ENCODE assay signal across 8 cellular contexts in the genomic region with DNA sequence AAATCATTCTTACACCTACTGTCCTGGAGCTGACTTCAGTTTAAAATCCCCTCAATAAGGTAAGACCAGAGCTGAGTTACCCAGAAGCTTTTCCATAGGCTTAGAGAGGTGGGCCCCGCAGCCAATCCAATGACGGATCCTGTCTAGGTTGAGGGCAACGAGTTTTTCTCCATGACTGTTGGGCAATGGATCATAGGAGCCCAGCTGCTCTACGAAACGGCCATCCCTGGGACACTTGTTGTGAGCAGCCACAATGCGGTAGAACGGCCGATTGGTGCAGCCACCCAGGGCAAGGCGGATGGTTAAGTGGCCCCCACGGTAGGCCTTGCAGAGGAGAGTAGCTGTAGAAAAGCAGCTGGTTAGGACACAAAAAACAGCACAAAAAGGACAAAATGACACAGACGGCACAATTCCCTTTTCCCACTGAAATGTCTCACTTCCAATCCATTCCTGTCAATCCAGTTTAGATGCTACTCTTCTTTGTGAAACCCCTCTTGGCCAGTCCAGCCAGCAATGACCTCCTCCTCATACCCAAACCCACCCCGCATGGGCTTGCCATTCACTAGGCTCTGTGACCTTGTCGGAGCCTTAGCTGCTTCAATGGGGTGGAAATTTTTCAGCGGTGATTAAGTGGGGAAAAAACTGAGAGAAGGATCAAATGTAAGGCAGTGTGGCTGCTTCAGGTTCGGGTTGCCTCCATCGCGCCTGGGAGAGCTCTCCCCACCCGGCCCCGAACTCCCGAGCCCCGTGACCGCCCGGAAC. TPM values are rescaled to one million over a fixed set of nuclear protein-coding genes. Genes with fewer than 3 reads are reported as not detected.
DNase-seq lines count a peak whose midpoint lies in the region; ATAC-seq, FAIRE-seq and TF ChIP-seq lines count a peak whose summit lies in the region.

No MANE protein-coding gene starts in this region.

- H3K4me1 ChIP-seq in Peyer's patch: peaks cover 0 to 30% (median 10%) of the 10 kb centered on the region in 4 donors
- peaks cover 15% of the 10 kb centered on the region for H3K4me1 ChIP-seq in mucosa of stomach (ENCODE audit: control insufficient read depth, insufficient read depth, low read length)

- intact Hi-C loops in CD4-positive, alpha-beta T cell (cut with DNase I, micrococcal nuclease): loop anchor here (2.0 to 10.0 kb wide), 9 partner anchors 105 to 560 kb away; a partner anchor contains a TSS

- peak overlapping the region; percentile 96 for H3K4me3 Mint-ChIP-seq in CD4-positive, alpha-beta T cell

- peak overlapping the region; percentile 67 to 79 (median 68) for H3K4me3 ChIP-seq in Peyer's patch
- H3K4me3 ChIP-seq in mucosa of stomach (ENCODE audit: low read length): peak overlapping the region; percentile 88

- TF ChIP-seq POLR2A in Peyer's patch (IDR thresholded peaks at IDR 0.05): no peak

- H3K27me3 Mint-ChIP-seq in CD4-positive, alpha-beta T cell: no peaks in the 10 kb centered on the region

- POLR2A ChIA-PET in CD4-positive, alpha-beta T cell (lab: Charles Lee): interaction anchor here (1.1 to 3.2 kb wide), 6 partner anchors 27 to 374 kb away, joined by 3 to 19 read pairs (median 10); a partner anchor contains a TSS

- H3K9ac ChIP-seq in mucosa of stomach (ENCODE audit: low read length): peak overlapping the region; percentile 94

- peaks cover 48% of the 10 kb centered on the region for H3K4me1 Mint-ChIP-seq in CD4-positive, alpha-beta T cell (ENCODE audit: low read depth)

- ATAC-seq in CD4-positive, alpha-beta T cell (ENCODE audit: poor library complexity): no peak
- ATAC-seq in GM21723 (IDR thresholded peaks at IDR 0.05; ENCODE audit: unreplicated experiment): peak; percentile 42
- no peak for ATAC-seq in HG03280 (IDR thresholded peaks at IDR 0.05; ENCODE audit: unreplicated experiment)

- H3K9me3 ChIP-seq in CD4-positive, alpha-beta T cell (ENCODE audit: control insufficient read depth, low read length): no peaks in the 10 kb centered on the region
- no peaks in the 10 kb centered on the region for H3K9me3 ChIP-seq in Peyer's patch
- H3K9me3 ChIP-seq in mucosa of stomach (ENCODE audit: control insufficient read depth, low read length): no peaks in the 10 kb centered on the region

- no peaks in the 10 kb centered on the region for H3K9me3 Mint-ChIP-seq in CD4-positive, alpha-beta T cell

- peaks cover 55% of the 10 kb centered on the region for H3K36me3 Mint-ChIP-seq in CD4-positive, alpha-beta T cell (ENCODE audit: low read depth)

- no peak for DNase-seq in CD4-positive, alpha-beta T cell
- DNase-seq in Peyer's patch: no peak
- peak; percentile 49 for DNase-seq in ecto neural progenitor cell (ENCODE audit: low spot score)
- DNase-seq in NCI-H1048 (lab: John Stamatoyannopoulos, UW): no peak
- no peak for DNase-seq in RCC 7860 (ENCODE audit: low spot score)

- CTCF ChIA-PET in CD4-positive, alpha-beta T cell (lab: Charles Lee): interaction anchor here (0.8 kb wide), 1 partner anchor 155 kb away, joined by 3 read pairs; a partner anchor contains a TSS

- H3K27ac ChIP-seq in CD4-positive, alpha-beta T cell (ENCODE audit: low read depth, low read length): peak overlapping the region; percentile 78
- peak overlapping the region; percentile 84 to 92 (median 88) for H3K27ac ChIP-seq in Peyer's patch

- TF ChIP-seq CTCF in CD4-positive, alpha-beta T cell (IDR thresholded peaks at IDR 0.05): no peak
- no peak for TF ChIP-seq CTCF in Peyer's patch (IDR thresholded peaks at IDR 0.05)

- peak overlapping the region; percentile 94 for H3K27ac Mint-ChIP-seq in CD4-positive, alpha-beta T cell

- FAIRE-seq in RCC 7860 (lab: Jason Lieb, UNC): no peak

- no peaks in the 10 kb centered on the region for H3K27me3 ChIP-seq in CD4-positive, alpha-beta T cell (ENCODE audit: control insufficient read depth, insufficient read depth, low read length)
- no peaks in the 10 kb centered on the region for H3K27me3 ChIP-seq in Peyer's patch
- H3K27me3 ChIP-seq in mucosa of stomach (ENCODE audit: control insufficient read depth, insufficient read depth, low read length): no peaks in the 10 kb centered on the region

- H3K36me3 ChIP-seq in Peyer's patch (peaks cover 0 to 21% (median 0%) of the 10 kb centered on the region in 3 donors), mucosa of stomach (ENCODE audit: control insufficient read depth, insufficient read depth, low read length) (no peaks in the 10 kb centered on the region)

RNA-seq across cellular contexts. Expression of a gene that starts 0.6 kb away (rescaled TPM):
- total RNA-seq in CD4-positive, alpha-beta T cell: 10 to 100 TPM; 28.3 to 31.9 TPM
- total RNA-seq in Peyer's patch: 10 to 100 TPM; 39.8 to 69.3 (median 40.1) TPM

RNA-seq across cellular contexts. Expression of a gene that starts 4.8 kb away (rescaled TPM):
- 10 to 100 TPM; 15.4 to 15.8 TPM for total RNA-seq in CD4-positive, alpha-beta T cell
- total RNA-seq in Peyer's patch: 10 to 100 TPM; 13.8 to 47.0 (median 17.0) TPM
